Comparison of ENCODE assay signal across 8 cellular contexts in the genomic region with DNA sequence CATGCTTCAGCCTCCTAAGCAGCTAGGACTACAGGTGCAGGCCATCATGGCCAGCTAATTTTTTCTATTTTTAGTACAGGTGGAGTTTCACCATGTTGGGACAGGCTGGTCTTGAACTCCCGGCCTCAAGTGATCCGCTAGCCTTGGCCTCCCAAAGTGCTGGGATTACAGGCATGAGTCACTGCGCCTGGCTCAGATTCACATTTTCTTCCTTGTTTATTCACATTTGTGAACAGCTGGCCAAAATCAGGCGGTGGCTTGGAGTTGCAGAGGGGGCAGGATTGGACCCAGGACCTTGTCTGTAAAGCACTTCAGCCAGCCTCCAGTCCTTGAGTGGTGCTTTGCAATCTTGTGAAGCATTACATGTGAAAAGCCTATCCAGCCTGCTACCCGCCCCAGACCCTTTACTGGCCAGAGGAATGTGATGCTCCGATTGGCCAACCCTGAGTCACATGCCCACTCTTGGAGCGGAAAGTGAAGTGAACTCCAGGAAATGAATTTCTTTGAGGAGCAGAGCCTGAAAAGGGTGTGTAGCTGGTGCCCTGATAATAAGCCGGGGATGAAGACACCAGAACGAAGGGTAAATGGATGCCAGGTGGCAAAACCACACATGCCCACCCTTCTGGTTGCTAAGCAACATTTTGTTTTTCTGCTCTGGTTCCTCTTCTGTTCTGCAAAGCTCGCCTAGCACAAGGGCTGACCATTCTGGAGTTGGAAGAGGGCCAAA.
A peak's percentile ranks its signal among the peaks of the same experiment; 100 is the strongest.
DNase-seq lines count a peak whose midpoint lies in the region; ATAC-seq and TF ChIP-seq lines count a peak whose summit lies in the region.

No MANE protein-coding gene starts in this region.

- H3K27me3 Mint-ChIP-seq in natural killer cell (ENCODE audit: low read depth in 2 of 2): no peaks in the 10 kb centered on the region

- peaks cover 38 to 39% of the 10 kb centered on the region in 2 donors for H3K4me1 Mint-ChIP-seq in natural killer cell

- no peak overlapping the region for H3K4me3 Mint-ChIP-seq in natural killer cell

- peak overlapping the region; percentile 33 to 51 for H3K27ac Mint-ChIP-seq in natural killer cell

- H3K9me3 Mint-ChIP-seq in natural killer cell: no peaks in the 10 kb centered on the region

- no peak for TF ChIP-seq CTCF in natural killer cell (IDR thresholded peaks at IDR 0.05)

- ATAC-seq in natural killer cell (peak; percentile 49 to 69 (median 54)), HG02571 (IDR thresholded peaks at IDR 0.05; ENCODE audit: unreplicated experiment) (no peak), HG03571 (IDR thresholded peaks at IDR 0.05; ENCODE audit: unreplicated experiment) (no peak)

- intact Hi-C loops in natural killer cell (cut with micrococcal nuclease): no loop called here

- DNase-seq in ELR (ENCODE audit: low read depth): peak; percentile 65
- peak; percentile 97 for DNase-seq in M059J (ENCODE audit: low read depth)
- peak; percentile 96 for DNase-seq in RPMI8226
- peak; percentile 93 for DNase-seq in fibroblast of peridontal ligament (ENCODE audit: extremely low read depth)
- DNase-seq in natural killer cell: no peak
- no peak for DNase-seq in T-helper 1 cell

- H3K36me3 Mint-ChIP-seq in natural killer cell: no peaks in the 10 kb centered on the region

Comparison
In these comparisons a context has a peak if more than half of its experiments do, and no peak if none do; other contexts are left out.
1. DNase-seq: peak in ELR (single experiment), M059J (single experiment), RPMI8226 (single experiment) and fibroblast of peridontal ligament (single experiment); none in natural killer cell (single experiment) and T-helper 1 cell (0 of 5).
2. ATAC-seq: peak in natural killer cell (3 of 3); none in HG02571 (single experiment) and HG03571 (single experiment).